34 cellular contexts compared by ENCODE assay signal in genomic region chr1:181264843-181265242, GRCh38.
"Had no signal": no experiment of that assay in that cellular context is flagged by ENCODE, and none has a peak within 500 bp of the region (broad histone marks: within the 10 kb centered on the region; RNA-seq: fewer than 3 reads in every experiment).

No MANE protein-coding gene starts in this region.

- H3K9me3 ChIP-seq: MG63 had no signal

- H3K27ac ChIP-seq: KMS-11 had no signal

- DNase-seq: Karpas-422, Kasumi-1, MG63, MM.1S, MV-4-11, NCI-H1048, NCI-H1092, NCI-H1092 treated with DMSO at 0.1 percent for 48 hours, NCI-H1105, NCI-H1105 treated with DMSO at 0.1 percent for 48 hours, NCI-H1417, NCI-H1417 treated with DMSO at 0.1 percent for 48 hours, NCI-H1436, NCI-H1436 treated with DMSO at 0.1 percent for 48 hours, NCI-H146, NCI-H1694, NCI-H1694 treated with DMSO at 0.1 percent for 48 hours, NCI-H187, NCI-H187 treated with DMSO at 0.1 percent for 48 hours, NCI-H1930, NCI-H2029, NCI-H2029 treated with DMSO at 0.1 percent for 48 hours, NCI-H2081, NCI-H2081 treated with DMSO at 0.1 percent for 48 hours, NCI-H2107, NCI-H2171, NCI-H2171 treated with DMSO at 0.1 percent for 48 hours, NCI-H2227 treated with DMSO at 0.1 percent for 48 hours, NCI-H226, NCI-H345, NCI-H446 treated with DMSO at 0.1 percent for 48 hours, NCI-H510A, NCI-H510A treated with DMSO at 0.1 percent for 48 hours had no signal

- H3K4me3 ChIP-seq: MG63 had no signal

- H3K36me3 ChIP-seq: MG63 had no signal
